1 cellular context compared by ENCODE assay signal in the genomic region with DNA sequence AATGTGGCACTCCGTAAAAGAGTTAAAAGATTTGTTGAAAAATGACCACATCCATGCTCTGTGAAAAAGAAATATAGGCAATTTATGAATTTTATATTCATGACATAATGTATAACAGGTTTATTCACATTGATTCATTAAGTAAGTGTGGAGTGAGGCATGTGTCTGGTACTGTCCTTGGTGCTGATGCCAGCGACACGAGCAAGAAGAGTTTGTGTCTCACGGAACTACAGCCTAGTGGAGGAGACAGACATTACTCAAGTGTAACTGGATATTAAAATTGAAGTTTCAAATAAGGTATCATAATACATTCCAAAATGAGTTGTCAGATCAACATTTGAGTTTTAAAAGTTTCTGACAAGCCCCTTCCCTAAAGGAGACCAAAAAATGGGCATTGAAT.
A peak's percentile ranks its signal among the peaks of the same experiment; 100 is the strongest.
TF ChIP-seq lines count a peak whose summit lies in the region.

No MANE protein-coding gene starts in this region.

TF ChIP-seq in HepG2, 621 proteins besides CTCF, POLR2A, EP300 and RAD21 (continued from another document and continues in another):
- TF ChIP-seq, protein P1, sequence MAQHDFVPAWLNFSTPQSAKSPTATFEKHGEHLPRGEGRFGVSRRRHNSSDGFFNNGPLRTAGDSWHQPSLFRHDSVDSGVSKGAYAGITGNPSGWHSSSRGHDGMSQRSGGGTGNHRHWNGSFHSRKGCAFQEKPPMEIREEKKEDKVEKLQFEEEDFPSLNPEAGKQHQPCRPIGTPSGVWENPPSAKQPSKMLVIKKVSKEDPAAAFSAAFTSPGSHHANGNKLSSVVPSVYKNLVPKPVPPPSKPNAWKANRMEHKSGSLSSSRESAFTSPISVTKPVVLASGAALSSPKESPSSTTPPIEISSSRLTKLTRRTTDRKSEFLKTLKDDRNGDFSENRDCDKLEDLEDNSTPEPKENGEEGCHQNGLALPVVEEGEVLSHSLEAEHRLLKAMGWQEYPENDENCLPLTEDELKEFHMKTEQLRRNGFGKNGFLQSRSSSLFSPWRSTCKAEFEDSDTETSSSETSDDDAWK (CRISPR knock-in tag; IDR thresholded peaks at IDR 0.05) = no peak
- TF ChIP-seq KLF16 (CRISPR knock-in tag; IDR thresholded peaks at IDR 0.05) (no peak), ZNF3 (CRISPR knock-in tag; IDR thresholded peaks at IDR 0.05) (no peak), ZNF792 (CRISPR knock-in tag; IDR thresholded peaks at IDR 0.05) (0 out of 2 replicates have a peak, but pooled peaks have one; percentile 43), ELF4 (CRISPR knock-in tag; IDR thresholded peaks at IDR 0.05; ENCODE audit: borderline replicate concordance) (no peak), ZNF570 (CRISPR knock-in tag; IDR thresholded peaks at IDR 0.05; ENCODE audit: borderline replicate concordance) (no peak), MED8 (CRISPR knock-in tag; IDR thresholded peaks at IDR 0.05; ENCODE audit: insufficient replicate concordance) (no peak), HOXA9 (CRISPR knock-in tag; IDR thresholded peaks at IDR 0.05; ENCODE audit: borderline replicate concordance) (no peak), MEIS2 (CRISPR knock-in tag; IDR thresholded peaks at IDR 0.05) (no peak), SP2 (CRISPR knock-in tag; IDR thresholded peaks at IDR 0.05) (no peak), ZNF331 (CRISPR knock-in tag; IDR thresholded peaks at IDR 0.05) (peak; percentile 65; the same call in 1 of the 2 replicates), ESRRA (CRISPR knock-in tag; IDR thresholded peaks at IDR 0.05; ENCODE audit: low read depth) (no peak), ZNF329 (CRISPR knock-in tag; IDR thresholded peaks at IDR 0.05; ENCODE audit: low read depth) (no peak), NR3C1 (CRISPR knock-in tag; IDR thresholded peaks at IDR 0.05) (no peak), MAZ (IDR thresholded peaks at IDR 0.05; ENCODE audit: borderline replicate concordance, low read depth, low read length) (no peak), MAZ (CRISPR knock-in tag; IDR thresholded peaks at IDR 0.05; ENCODE audit: low read depth) (no peak), ZFP62 (CRISPR knock-in tag; IDR thresholded peaks at IDR 0.05) (no peak), ZNF33B (CRISPR knock-in tag; IDR thresholded peaks at IDR 0.05) (no peak), PPARG (CRISPR knock-in tag; conservative IDR thresholded peaks at IDR 0.05) (0 out of 2 replicates have a peak, but pooled peaks have one; percentile 33), ZNF292 (CRISPR knock-in tag; IDR thresholded peaks at IDR 0.05; ENCODE audit: borderline replicate concordance, low read depth) (no peak), STAG1 (CRISPR knock-in tag; IDR thresholded peaks at IDR 0.05) (no peak), SKI (IDR thresholded peaks at IDR 0.05; ENCODE audit: partially characterized antibody) (no peak), ZNF747 (CRISPR knock-in tag; IDR thresholded peaks at IDR 0.05; ENCODE audit: borderline replicate concordance) (no peak)
- TF ChIP-seq, protein P2, sequence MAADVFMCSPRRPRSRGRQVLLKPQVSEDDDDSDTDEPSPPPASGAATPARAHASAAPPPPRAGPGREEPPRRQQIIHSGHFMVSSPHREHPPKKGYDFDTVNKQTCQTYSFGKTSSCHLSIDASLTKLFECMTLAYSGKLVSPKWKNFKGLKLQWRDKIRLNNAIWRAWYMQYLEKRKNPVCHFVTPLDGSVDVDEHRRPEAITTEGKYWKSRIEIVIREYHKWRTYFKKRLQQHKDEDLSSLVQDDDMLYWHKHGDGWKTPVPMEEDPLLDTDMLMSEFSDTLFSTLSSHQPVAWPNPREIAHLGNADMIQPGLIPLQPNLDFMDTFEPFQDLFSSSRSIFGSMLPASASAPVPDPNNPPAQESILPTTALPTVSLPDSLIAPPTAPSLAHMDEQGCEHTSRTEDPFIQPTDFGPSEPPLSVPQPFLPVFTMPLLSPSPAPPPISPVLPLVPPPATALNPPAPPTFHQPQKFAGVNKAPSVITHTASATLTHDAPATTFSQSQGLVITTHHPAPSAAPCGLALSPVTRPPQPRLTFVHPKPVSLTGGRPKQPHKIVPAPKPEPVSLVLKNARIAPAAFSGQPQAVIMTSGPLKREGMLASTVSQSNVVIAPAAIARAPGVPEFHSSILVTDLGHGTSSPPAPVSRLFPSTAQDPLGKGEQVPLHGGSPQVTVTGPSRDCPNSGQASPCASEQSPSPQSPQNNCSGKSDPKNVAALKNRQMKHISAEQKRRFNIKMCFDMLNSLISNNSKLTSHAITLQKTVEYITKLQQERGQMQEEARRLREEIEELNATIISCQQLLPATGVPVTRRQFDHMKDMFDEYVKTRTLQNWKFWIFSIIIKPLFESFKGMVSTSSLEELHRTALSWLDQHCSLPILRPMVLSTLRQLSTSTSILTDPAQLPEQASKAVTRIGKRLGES (CRISPR knock-in tag; IDR thresholded peaks at IDR 0.05; ENCODE audit: borderline replicate concordance) = no peak
- TF ChIP-seq, protein P3, sequence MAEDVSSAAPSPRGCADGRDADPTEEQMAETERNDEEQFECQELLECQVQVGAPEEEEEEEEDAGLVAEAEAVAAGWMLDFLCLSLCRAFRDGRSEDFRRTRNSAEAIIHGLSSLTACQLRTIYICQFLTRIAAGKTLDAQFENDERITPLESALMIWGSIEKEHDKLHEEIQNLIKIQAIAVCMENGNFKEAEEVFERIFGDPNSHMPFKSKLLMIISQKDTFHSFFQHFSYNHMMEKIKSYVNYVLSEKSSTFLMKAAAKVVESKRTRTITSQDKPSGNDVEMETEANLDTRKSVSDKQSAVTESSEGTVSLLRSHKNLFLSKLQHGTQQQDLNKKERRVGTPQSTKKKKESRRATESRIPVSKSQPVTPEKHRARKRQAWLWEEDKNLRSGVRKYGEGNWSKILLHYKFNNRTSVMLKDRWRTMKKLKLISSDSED (CRISPR knock-in tag; IDR thresholded peaks at IDR 0.05) = no peak
- TF ChIP-seq, protein P4, sequence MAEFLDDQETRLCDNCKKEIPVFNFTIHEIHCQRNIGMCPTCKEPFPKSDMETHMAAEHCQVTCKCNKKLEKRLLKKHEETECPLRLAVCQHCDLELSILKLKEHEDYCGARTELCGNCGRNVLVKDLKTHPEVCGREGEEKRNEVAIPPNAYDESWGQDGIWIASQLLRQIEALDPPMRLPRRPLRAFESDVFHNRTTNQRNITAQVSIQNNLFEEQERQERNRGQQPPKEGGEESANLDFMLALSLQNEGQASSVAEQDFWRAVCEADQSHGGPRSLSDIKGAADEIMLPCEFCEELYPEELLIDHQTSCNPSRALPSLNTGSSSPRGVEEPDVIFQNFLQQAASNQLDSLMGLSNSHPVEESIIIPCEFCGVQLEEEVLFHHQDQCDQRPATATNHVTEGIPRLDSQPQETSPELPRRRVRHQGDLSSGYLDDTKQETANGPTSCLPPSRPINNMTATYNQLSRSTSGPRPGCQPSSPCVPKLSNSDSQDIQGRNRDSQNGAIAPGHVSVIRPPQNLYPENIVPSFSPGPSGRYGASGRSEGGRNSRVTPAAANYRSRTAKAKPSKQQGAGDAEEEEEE (CRISPR knock-in tag; IDR thresholded peaks at IDR 0.05; ENCODE audit: borderline replicate concordance) = no peak
- TF ChIP-seq, protein P5, sequence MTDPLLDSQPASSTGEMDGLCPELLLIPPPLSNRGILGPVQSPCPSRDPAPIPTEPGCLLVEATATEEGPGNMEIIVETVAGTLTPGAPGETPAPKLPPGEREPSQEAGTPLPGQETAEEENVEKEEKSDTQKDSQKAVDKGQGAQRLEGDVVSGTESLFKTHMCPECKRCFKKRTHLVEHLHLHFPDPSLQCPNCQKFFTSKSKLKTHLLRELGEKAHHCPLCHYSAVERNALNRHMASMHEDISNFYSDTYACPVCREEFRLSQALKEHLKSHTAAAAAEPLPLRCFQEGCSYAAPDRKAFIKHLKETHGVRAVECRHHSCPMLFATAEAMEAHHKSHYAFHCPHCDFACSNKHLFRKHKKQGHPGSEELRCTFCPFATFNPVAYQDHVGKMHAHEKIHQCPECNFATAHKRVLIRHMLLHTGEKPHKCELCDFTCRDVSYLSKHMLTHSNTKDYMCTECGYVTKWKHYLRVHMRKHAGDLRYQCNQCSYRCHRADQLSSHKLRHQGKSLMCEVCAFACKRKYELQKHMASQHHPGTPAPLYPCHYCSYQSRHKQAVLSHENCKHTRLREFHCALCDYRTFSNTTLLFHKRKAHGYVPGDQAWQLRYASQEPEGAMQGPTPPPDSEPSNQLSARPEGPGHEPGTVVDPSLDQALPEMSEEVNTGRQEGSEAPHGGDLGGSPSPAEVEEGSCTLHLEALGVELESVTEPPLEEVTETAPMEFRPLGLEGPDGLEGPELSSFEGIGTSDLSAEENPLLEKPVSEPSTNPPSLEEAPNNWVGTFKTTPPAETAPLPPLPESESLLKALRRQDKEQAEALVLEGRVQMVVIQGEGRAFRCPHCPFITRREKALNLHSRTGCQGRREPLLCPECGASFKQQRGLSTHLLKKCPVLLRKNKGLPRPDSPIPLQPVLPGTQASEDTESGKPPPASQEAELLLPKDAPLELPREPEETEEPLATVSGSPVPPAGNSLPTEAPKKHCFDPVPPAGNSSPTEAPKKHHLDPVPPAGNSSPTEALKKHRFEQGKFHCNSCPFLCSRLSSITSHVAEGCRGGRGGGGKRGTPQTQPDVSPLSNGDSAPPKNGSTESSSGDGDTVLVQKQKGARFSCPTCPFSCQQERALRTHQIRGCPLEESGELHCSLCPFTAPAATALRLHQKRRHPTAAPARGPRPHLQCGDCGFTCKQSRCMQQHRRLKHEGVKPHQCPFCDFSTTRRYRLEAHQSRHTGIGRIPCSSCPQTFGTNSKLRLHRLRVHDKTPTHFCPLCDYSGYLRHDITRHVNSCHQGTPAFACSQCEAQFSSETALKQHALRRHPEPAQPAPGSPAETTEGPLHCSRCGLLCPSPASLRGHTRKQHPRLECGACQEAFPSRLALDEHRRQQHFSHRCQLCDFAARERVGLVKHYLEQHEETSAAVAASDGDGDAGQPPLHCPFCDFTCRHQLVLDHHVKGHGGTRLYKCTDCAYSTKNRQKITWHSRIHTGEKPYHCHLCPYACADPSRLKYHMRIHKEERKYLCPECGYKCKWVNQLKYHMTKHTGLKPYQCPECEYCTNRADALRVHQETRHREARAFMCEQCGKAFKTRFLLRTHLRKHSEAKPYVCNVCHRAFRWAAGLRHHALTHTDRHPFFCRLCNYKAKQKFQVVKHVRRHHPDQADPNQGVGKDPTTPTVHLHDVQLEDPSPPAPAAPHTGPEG (CRISPR knock-in tag; IDR thresholded peaks at IDR 0.05) = 0 out of 2 replicates have a peak, but pooled peaks have one; percentile 52
- TF ChIP-seq, protein P6, sequence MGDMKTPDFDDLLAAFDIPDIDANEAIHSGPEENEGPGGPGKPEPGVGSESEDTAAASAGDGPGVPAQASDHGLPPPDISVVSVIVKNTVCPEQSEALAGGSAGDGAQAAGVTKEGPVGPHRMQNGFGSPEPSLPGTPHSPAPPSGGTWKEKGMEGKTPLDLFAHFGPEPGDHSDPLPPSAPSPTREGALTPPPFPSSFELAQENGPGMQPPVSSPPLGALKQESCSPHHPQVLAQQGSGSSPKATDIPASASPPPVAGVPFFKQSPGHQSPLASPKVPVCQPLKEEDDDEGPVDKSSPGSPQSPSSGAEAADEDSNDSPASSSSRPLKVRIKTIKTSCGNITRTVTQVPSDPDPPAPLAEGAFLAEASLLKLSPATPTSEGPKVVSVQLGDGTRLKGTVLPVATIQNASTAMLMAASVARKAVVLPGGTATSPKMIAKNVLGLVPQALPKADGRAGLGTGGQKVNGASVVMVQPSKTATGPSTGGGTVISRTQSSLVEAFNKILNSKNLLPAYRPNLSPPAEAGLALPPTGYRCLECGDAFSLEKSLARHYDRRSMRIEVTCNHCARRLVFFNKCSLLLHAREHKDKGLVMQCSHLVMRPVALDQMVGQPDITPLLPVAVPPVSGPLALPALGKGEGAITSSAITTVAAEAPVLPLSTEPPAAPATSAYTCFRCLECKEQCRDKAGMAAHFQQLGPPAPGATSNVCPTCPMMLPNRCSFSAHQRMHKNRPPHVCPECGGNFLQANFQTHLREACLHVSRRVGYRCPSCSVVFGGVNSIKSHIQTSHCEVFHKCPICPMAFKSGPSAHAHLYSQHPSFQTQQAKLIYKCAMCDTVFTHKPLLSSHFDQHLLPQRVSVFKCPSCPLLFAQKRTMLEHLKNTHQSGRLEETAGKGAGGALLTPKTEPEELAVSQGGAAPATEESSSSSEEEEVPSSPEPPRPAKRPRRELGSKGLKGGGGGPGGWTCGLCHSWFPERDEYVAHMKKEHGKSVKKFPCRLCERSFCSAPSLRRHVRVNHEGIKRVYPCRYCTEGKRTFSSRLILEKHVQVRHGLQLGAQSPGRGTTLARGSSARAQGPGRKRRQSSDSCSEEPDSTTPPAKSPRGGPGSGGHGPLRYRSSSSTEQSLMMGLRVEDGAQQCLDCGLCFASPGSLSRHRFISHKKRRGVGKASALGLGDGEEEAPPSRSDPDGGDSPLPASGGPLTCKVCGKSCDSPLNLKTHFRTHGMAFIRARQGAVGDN (CRISPR knock-in tag; IDR thresholded peaks at IDR 0.05) = no peak
